ENCODE assay signal across 15 cellular contexts in genomic region chr7:137957887-137958286, GRCh38. TPM values are rescaled to one million over a fixed set of nuclear protein-coding genes. Genes with fewer than 3 reads are reported as not detected.
DNase-seq lines count a peak whose midpoint lies in the region; TF ChIP-seq lines count a peak whose summit lies in the region.
"Had no signal": no experiment of that assay in that cellular context is flagged by ENCODE, and none has a peak within 500 bp of the region (broad histone marks: within the 10 kb centered on the region; RNA-seq: fewer than 3 reads in every experiment).

No MANE protein-coding gene starts in this region.

- no peak overlapping the region for H3K18ac ChIP-seq in mesendoderm (ENCODE audit: low read length)

- H3K36me3 ChIP-seq in esophagus squamous epithelium (peaks cover 0 to 7% (median 0%) of the 10 kb centered on the region in 3 donors), mesendoderm (ENCODE audit: control insufficient read depth, insufficient read depth, low read length) (no peaks in the 10 kb centered on the region), thyroid gland (no peaks in the 10 kb centered on the region)
- H3K36me3 ChIP-seq: ovary had no signal

- DNase-seq in LHCN-M2 (ENCODE audit: low read depth): peak; percentile 96
- no peak for DNase-seq in esophagus squamous epithelium (lab: John Stamatoyannopoulos, UW)
- peak; percentile 57 for DNase-seq in mesendoderm
- DNase-seq in thyroid gland: no peak
- no peak for DNase-seq in NCI-H1092 treated with DMSO at 0.1 percent for 48 hours (lab: John Stamatoyannopoulos, UW)
- no peak for DNase-seq in activated CD4-positive, alpha-beta T cell treated with anti-CD3 and anti-CD28 coated beads for 4 hours
- DNase-seq in activated CD8-positive, alpha-beta memory T cell treated with anti-CD3 and anti-CD28 coated beads for 24 hours: no peak
- DNase-seq: activated CD8-positive, alpha-beta memory T cell treated with anti-CD3 and anti-CD28 coated beads, Interleukin-2, amount 50 U/mL, for 48 hours; amniotic stem cell; effector CD8-positive, alpha-beta T cell; KG1; NCI-H187 treated with DMSO at 0.1 percent for 48 hours; SJCRH30; stimulated activated CD4-positive, alpha-beta T cell treated with anti-CD3 and anti-CD28 coated beads, Interleukin-4, amount 100 ng/mL, for 4 hours had no signal

- H3K4me1 ChIP-seq in esophagus squamous epithelium (peaks cover 16 to 88% (median 28%) of the 10 kb centered on the region in 3 donors), mesendoderm (ENCODE audit: control insufficient read depth, low read depth, low read length) (peaks cover 16% of the 10 kb centered on the region), thyroid gland (peaks cover 82 to 96% of the 10 kb centered on the region in 2 donors)

- H3K27me3 ChIP-seq in esophagus squamous epithelium (no peaks in the 10 kb centered on the region), mesendoderm (ENCODE audit: insufficient read depth, low read length, poor library complexity) (no peaks in the 10 kb centered on the region), thyroid gland (no peaks in the 10 kb centered on the region)
- H3K27me3 ChIP-seq: ovary, SJCRH30 had no signal

- TF ChIP-seq CTCF in esophagus squamous epithelium (IDR thresholded peaks at IDR 0.05) (no peak), thyroid gland (IDR thresholded peaks at IDR 0.05) (no peak)

- H3K23ac ChIP-seq in mesendoderm (ENCODE audit: low read length): no peak overlapping the region

- no peak overlapping the region for H2BK120ac ChIP-seq in mesendoderm (ENCODE audit: low read depth, low read length)

- intact Hi-C loops in esophagus squamous epithelium (cut with DNase I): no loop called here
- intact Hi-C loops in thyroid gland (cut with DNase I): no loop called here

- H3K27ac ChIP-seq in esophagus squamous epithelium: peak overlapping the region; percentile 25 to 60 (median 44)
- H3K27ac ChIP-seq in mesendoderm (ENCODE audit: low read depth, low read length): no peak overlapping the region
- peak overlapping the region; percentile 85 to 98 (median 89) for H3K27ac ChIP-seq in thyroid gland
- H3K27ac ChIP-seq: ovary, SJCRH30 had no signal

- no peak overlapping the region for H2BK5ac ChIP-seq in mesendoderm (ENCODE audit: low read length)

- no peak overlapping the region for H4K8ac ChIP-seq in mesendoderm (ENCODE audit: low read depth, low read length)

- H3K9me3 ChIP-seq in esophagus squamous epithelium: no peaks in the 10 kb centered on the region
- no peaks in the 10 kb centered on the region for H3K9me3 ChIP-seq in thyroid gland
- H3K9me3 ChIP-seq: ovary, SJCRH30 had no signal

- H3K56ac ChIP-seq in mesendoderm (ENCODE audit: low read length): no peak overlapping the region

- TF ChIP-seq POLR2A in esophagus squamous epithelium (IDR thresholded peaks at IDR 0.05): no peak
- no peak for TF ChIP-seq POLR2A in thyroid gland (IDR thresholded peaks at IDR 0.05)

- H3K4me2 ChIP-seq in mesendoderm (ENCODE audit: low read length): no peak overlapping the region

- peaks cover 44% of the 10 kb centered on the region for H3K79me2 ChIP-seq in mesendoderm (ENCODE audit: control insufficient read depth, insufficient read depth, low read length)

- H4K5ac ChIP-seq in mesendoderm (ENCODE audit: low read length): no peak overlapping the region

- no peak overlapping the region for H3K9ac ChIP-seq in mesendoderm (ENCODE audit: low read length)

- H2BK15ac ChIP-seq in mesendoderm (replicated peaks; ENCODE audit: low read depth): no peak overlapping the region

- WGBS in esophagus squamous epithelium, 2 donors: 78 to 93% methylated on average over 3 of the region's 3 CpGs
- no CpG with 5 or more reads among the region's 3 CpGs for WGBS in mesendoderm (ENCODE audit: extremely low coverage, insufficient coverage, low lambda C conversion rate)
- 83 to 87% methylated on average over 3 of the region's 3 CpGs for WGBS in thyroid gland, 2 donors

- H3K4ac ChIP-seq in mesendoderm (ENCODE audit: low read depth, low read length): no peak overlapping the region

- peaks cover 34% of the 10 kb centered on the region for H3K79me1 ChIP-seq in mesendoderm (ENCODE audit: low read length)

- no peak overlapping the region for H3K4me3 ChIP-seq in esophagus squamous epithelium
- no peak overlapping the region for H3K4me3 ChIP-seq in mesendoderm (ENCODE audit: low read length)
- H3K4me3 ChIP-seq in thyroid gland (replicated peaks in 1 of 3): no peak overlapping the region
- H3K4me3 ChIP-seq: ovary, SJCRH30 had no signal

- no peak overlapping the region for H2AK5ac ChIP-seq in mesendoderm (ENCODE audit: low read length)

RNA-seq across cellular contexts. Expression of gene CREB3L2, which starts 44.0 kb away (rescaled TPM):
- total RNA-seq in LHCN-M2 (2014; rRNA removed) (39.1 and 40.6 TPM in 2 replicates), esophagus squamous epithelium (10 to 100 TPM; 14.9 to 21.9 (median 17.3) TPM), thyroid gland (100 to 1,000 TPM in 2 of 4 donors, 10 to 100 TPM in 2; 86.1 to 143 (median 103) TPM)
- polyA plus RNA-seq in LHCN-M2 (2012): 20.8 TPM
- polyA plus RNA-seq in mesendoderm (2013, experiment 1 of 2): 32.4 TPM
- polyA plus RNA-seq in mesendoderm (2013, experiment 2 of 2): 30.3 TPM

Comparison
In these comparisons a context has a peak if more than half of its experiments do, and no peak if none do; other contexts are left out.
1. DNase-seq: peak in LHCN-M2 (single experiment) and mesendoderm (single experiment); none in esophagus squamous epithelium (single experiment), thyroid gland (0 of 2), NCI-H1092 treated with DMSO at 0.1 percent for 48 hours (single experiment), activated CD4-positive, alpha-beta T cell treated with anti-CD3 and anti-CD28 coated beads for 4 hours (0 of 2) and activated CD8-positive, alpha-beta memory T cell treated with anti-CD3 and anti-CD28 coated beads for 24 hours (single experiment).